In the genomic region with DNA sequence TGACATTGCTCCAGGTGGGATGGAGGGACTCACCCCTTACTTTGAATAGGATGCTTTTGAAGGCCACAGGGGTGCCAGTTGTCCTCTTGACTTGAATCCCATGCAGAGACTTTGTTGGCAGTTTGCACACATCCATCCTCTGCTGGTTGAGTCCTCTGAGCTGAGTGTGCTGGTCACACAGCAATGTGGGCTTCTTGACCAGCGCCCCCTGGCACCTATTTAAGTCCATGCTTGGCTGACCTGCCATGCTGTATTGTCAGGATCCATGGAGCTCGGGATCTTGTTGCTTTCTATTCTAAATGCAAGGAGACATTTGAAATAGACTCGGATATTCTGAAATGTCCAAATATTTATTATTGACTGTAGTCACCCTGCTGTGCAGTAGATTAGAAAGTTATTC, we compare ENCODE assay signal across 27 cellular contexts. TPM values are rescaled to one million over a fixed set of nuclear protein-coding genes. Genes with fewer than 3 reads are reported as not detected.
DNase-seq lines count a peak whose midpoint lies in the region; ATAC-seq, FAIRE-seq and TF ChIP-seq lines count a peak whose summit lies in the region.
"Had no signal": no experiment of that assay in that cellular context is flagged by ENCODE, and none has a peak within 500 bp of the region (broad histone marks: within the 10 kb centered on the region; RNA-seq: fewer than 3 reads in every experiment).

No MANE protein-coding gene starts in this region.

- TF ChIP-seq POLR2A in H1 (IDR thresholded peaks at IDR 0.05; ENCODE audit: control extremely low read depth in 1 of 2, low read depth in 2 of 2, low read length in 2 of 2) (no peak), H54 (IDR thresholded peaks at IDR 0.05; ENCODE audit: low read depth, low read length) (no peak)

- POLR2A ChIA-PET in OCI-LY7 (lab: Charles Lee) (interaction anchor here (0.9 to 1.1 kb wide), 2 partner anchors 11 to 13 kb away, joined by 3 read pairs; no protein-coding TSS in a partner anchor), H1 (lab: Charles Lee; ENCODE audit: partially characterized antibody) (interaction anchor here (0.9 to 1.9 kb wide), 3 partner anchors 18 to 134 kb away, joined by 3 to 4 read pairs (median 3); a partner anchor contains a TSS)
- POLR2A ChIA-PET in naive thymus-derived CD8-positive, alpha-beta T cell (lab: Charles Lee) = no interaction called here

- H3K9me3 ChIP-seq in OCI-LY7 (ENCODE audit: low read length) = peaks cover 3% of the 10 kb centered on the region; the same call in 1 of the 2 replicates
- H3K9me3 ChIP-seq in H1 (ENCODE audit: insufficient read depth in 2 of 2, low read depth in 1 of 2, low read length in 1 of 2) = peaks cover 6 to 10% of the 10 kb centered on the region in 2 experiments; a peak in 3 of 4 replicates
- no peaks in the 10 kb centered on the region for H3K9me3 ChIP-seq in neutrophil
- H3K9me3 ChIP-seq: ovary, uterus had no signal

- no peak for ATAC-seq in activated naive CD4-positive, alpha-beta T cell treated with anti-CD3 and anti-CD28 coated beads, Interleukin-2, amount 50 U/mL, for 72 hours
- ATAC-seq in naive thymus-derived CD8-positive, alpha-beta T cell = no peak
- ATAC-seq: activated T-helper 17 cell treated with anti-CD3 and anti-CD28 coated beads, Interleukin-2, amount 50 U/mL, for 72 hours; stimulated activated effector memory CD8-positive, alpha-beta T cell treated with anti-CD3 and anti-CD28 coated beads, Interleukin-12 subunit alpha, Interleukin-12 subunit beta, amount 100 ng/mL, for 72 hours had no signal

- WGBS in H1 (ENCODE audit: extremely low coverage in 1 of 2, insufficient coverage in 1 of 2, insufficient read length in 1 of 2, insufficient replicate concordance in 2 of 2, low coverage in 1 of 2, low lambda C conversion rate in 2 of 2, missing lambda C conversion rate in 1 of 2), 2 experiments = 90% methylated on average over 3 of the region's 3 CpGs; no CpG with 5 or more reads in 1 of the 2 experiments

- BruUV-seq in OCI-LY7 (replicated peaks; lab: Mats Ljungman, UMichigan) = no TSS peak

- H3K4me1 ChIP-seq in OCI-LY7 (ENCODE audit: insufficient read depth, low read length, poor library complexity, severe bottlenecking) = no peaks in the 10 kb centered on the region
- no peaks in the 10 kb centered on the region for H3K4me1 ChIP-seq in H1 (replicated peaks in 1 of 4; ENCODE audit: control insufficient read depth in 3 of 4, insufficient read depth in 4 of 4, low read length in 3 of 4)
- peaks cover 23 to 36% of the 10 kb centered on the region in 2 experiments for H3K4me1 ChIP-seq in neutrophil (ENCODE audit: control insufficient read depth in 1 of 2, insufficient read depth in 1 of 2, low read depth in 1 of 2, low read length in 1 of 2)
- H3K4me1 ChIP-seq: uterus had no signal

- peaks cover 22 to 63% (median 51%) of the 10 kb centered on the region in 4 donors for H3K4me1 Mint-ChIP-seq in naive thymus-derived CD8-positive, alpha-beta T cell

- H3K9ac ChIP-seq in H1 (replicated peaks in 1 of 4; ENCODE audit: extremely low read depth in 1 of 4, low read depth in 3 of 4, low read length in 3 of 4) = no peak overlapping the region
- H3K9ac ChIP-seq: KMS-11 had no signal

- H3K79me1 ChIP-seq in H1 (ENCODE audit: low read depth, low read length) = peaks cover 13% of the 10 kb centered on the region

- H2AFZ ChIP-seq in OCI-LY7 (ENCODE audit: low read length) (no peak overlapping the region), H1 (ENCODE audit: low read length) (no peak overlapping the region)

- no peaks in the 10 kb centered on the region for H3K23me2 ChIP-seq in H1 (ENCODE audit: low read depth, low read length)

- no peak overlapping the region for H4K91ac ChIP-seq in H1 (replicated peaks; ENCODE audit: insufficient read length, low read length)

- H4K20me1 ChIP-seq in OCI-LY7 (ENCODE audit: insufficient read depth, low read length) (no peaks in the 10 kb centered on the region), H1 (replicated peaks in 1 of 2; ENCODE audit: control insufficient read depth in 1 of 2, insufficient read depth in 2 of 2, low read length in 2 of 2) (peaks cover 5 to 8% of the 10 kb centered on the region in 2 experiments)

- no peaks in the 10 kb centered on the region for H3K9me2 ChIP-seq in OCI-LY7 (ENCODE audit: insufficient read depth, low read length)

- H3K9me3 Mint-ChIP-seq in activated naive CD4-positive, alpha-beta T cell treated with anti-CD3 and anti-CD28 coated beads, Interleukin-2, amount 50 U/mL, for 72 hours = peaks cover 0 to 7% of the 10 kb centered on the region in 2 donors
- no peaks in the 10 kb centered on the region for H3K9me3 Mint-ChIP-seq in naive thymus-derived CD8-positive, alpha-beta T cell
- H3K9me3 Mint-ChIP-seq: activated T-helper 17 cell treated with anti-CD3 and anti-CD28 coated beads, Interleukin-2, amount 50 U/mL, for 72 hours; CD4-positive, alpha-beta T cell; memory B cell; stimulated activated effector memory CD8-positive, alpha-beta T cell treated with anti-CD3 and anti-CD28 coated beads, Interleukin-12 subunit alpha, Interleukin-12 subunit beta, amount 100 ng/mL, for 72 hours had no signal

- no peak overlapping the region for H3K18ac ChIP-seq in H1 (ENCODE audit: extremely low read depth, low read length)

- H2BK20ac ChIP-seq in H1 (ENCODE audit: low read length) = no peak overlapping the region

- H3K27ac Mint-ChIP-seq in activated naive CD4-positive, alpha-beta T cell treated with anti-CD3 and anti-CD28 coated beads, Interleukin-2, amount 50 U/mL, for 72 hours = no peak overlapping the region
- peak overlapping the region in 1 of 10 donors; percentile 55 for H3K27ac Mint-ChIP-seq in naive thymus-derived CD8-positive, alpha-beta T cell
- H3K27ac Mint-ChIP-seq: activated naive CD8-positive, alpha-beta T cell treated with anti-CD3 and anti-CD28 coated beads, Interleukin-2, amount 10 ng/mL, durations not matched to agents 7 days and 5 days; activated T-helper 17 cell treated with anti-CD3 and anti-CD28 coated beads, Interleukin-2, amount 50 U/mL, for 72 hours; CD4-positive, alpha-beta T cell; memory B cell; stimulated activated effector memory CD8-positive, alpha-beta T cell treated with anti-CD3 and anti-CD28 coated beads, Interleukin-12 subunit alpha, Interleukin-12 subunit beta, amount 100 ng/mL, for 72 hours had no signal

- H3K27ac ChIP-seq in OCI-LY7 (ENCODE audit: low read depth, low read length, poor library complexity, severe bottlenecking) (no peak overlapping the region), H1 (ENCODE audit: low read depth, low read length) (no peak overlapping the region), neutrophil (peak overlapping the region; percentile 33)
- H3K27ac ChIP-seq: dorsolateral prefrontal cortex, KMS-11, ovary, spleen, uterus had no signal

- H4K5ac ChIP-seq in H1 (ENCODE audit: insufficient read length, low read depth, low read length) = no peak overlapping the region

- FAIRE-seq in H1 (lab: Jason Lieb, UNC) (no peak), H54 (lab: Jason Lieb, UNC) (no peak)
- FAIRE-seq: astrocyte, endothelial cell of umbilical vein had no signal

- H3K4me3 Mint-ChIP-seq in naive thymus-derived CD8-positive, alpha-beta T cell = peak overlapping the region in 1 of 10 donors; percentile 10
- H3K4me3 Mint-ChIP-seq: activated naive CD8-positive, alpha-beta T cell treated with anti-CD3 and anti-CD28 coated beads, Interleukin-2, amount 10 ng/mL, durations not matched to agents 7 days and 5 days; activated T-helper 17 cell treated with anti-CD3 and anti-CD28 coated beads, Interleukin-2, amount 50 U/mL, for 72 hours; CD4-positive, alpha-beta T cell; memory B cell; stimulated activated effector memory CD8-positive, alpha-beta T cell treated with anti-CD3 and anti-CD28 coated beads, Interleukin-12 subunit alpha, Interleukin-12 subunit beta, amount 100 ng/mL, for 72 hours had no signal

- peak; percentile 33 to 52; a peak in 3 of 4 replicates for TF ChIP-seq RAD21 in H1 (IDR thresholded peaks at IDR 0.05 in 1 of 2, conservative IDR thresholded peaks at IDR 0.05 in 1 of 2; ENCODE audit: low read depth in 2 of 2, low read length in 2 of 2)

- H3K36me3 ChIP-seq in OCI-LY7 (ENCODE audit: insufficient read depth, low read length) (peaks cover 89% of the 10 kb centered on the region), H1 (ENCODE audit: control insufficient read depth in 2 of 4, insufficient read depth in 4 of 4, low read length in 3 of 4) (peaks cover 0 to 32% (median 13%) of the 10 kb centered on the region in 4 experiments; a peak in 4 of 8 replicates), neutrophil (peaks cover 21% of the 10 kb centered on the region)
- H3K36me3 ChIP-seq: ovary, uterus had no signal

- no peaks in the 10 kb centered on the region for H3K27me3 Mint-ChIP-seq in naive thymus-derived CD8-positive, alpha-beta T cell
- H3K27me3 Mint-ChIP-seq: activated naive CD8-positive, alpha-beta T cell treated with anti-CD3 and anti-CD28 coated beads, Interleukin-2, amount 10 ng/mL, durations not matched to agents 7 days and 5 days; activated T-helper 17 cell treated with anti-CD3 and anti-CD28 coated beads, Interleukin-2, amount 50 U/mL, for 72 hours; CD4-positive, alpha-beta T cell; memory B cell had no signal

- H2BK15ac ChIP-seq in H1 (ENCODE audit: low read length) = no peak overlapping the region

- DNase-seq in ELR (ENCODE audit: low read depth) (peak; percentile 26), OCI-LY7 (ENCODE audit: low spot score) (no peak), H1 (ENCODE audit: low read depth in 1 of 2, low spot score in 2 of 2) (no peak), NCI-H2196 (lab: John Stamatoyannopoulos, UW; ENCODE audit: unreplicated experiment) (no peak), H54 (ENCODE audit: insufficient read length, low spot score) (no peak)
- DNase-seq in activated naive CD4-positive, alpha-beta T cell treated with anti-CD3 and anti-CD28 coated beads, Interleukin-2, amount 50 U/mL, for 72 hours (ENCODE audit: low spot score in 2 of 2) = no peak
- no peak for DNase-seq in naive thymus-derived CD8-positive, alpha-beta T cell
- DNase-seq: activated CD4-positive, alpha-beta T cell treated with anti-CD3 and anti-CD28 coated beads, Interleukin-2, amount 50 U/mL, for 4 hours; activated CD4-positive, CD25-positive, alpha-beta regulatory T cell; activated naive CD8-positive, alpha-beta T cell treated with anti-CD3 and anti-CD28 coated beads, Interleukin-2, amount 10 ng/mL, durations not matched to agents 7 days and 5 days; CD4-positive, alpha-beta T cell; dorsolateral prefrontal cortex; head of caudate nucleus; NCI-H1694; NCI-H69; ovary; spleen; stimulated activated CD4-positive, alpha-beta T cell treated with anti-CD3 and anti-CD28 coated beads, Interleukin-2, amount 100 ng/mL, for 48 hours; T1000; uterus had no signal

- TF ChIP-seq EP300 in H1 (IDR thresholded peaks at IDR 0.05; ENCODE audit: borderline replicate concordance in 1 of 2, low read depth in 2 of 2, low read length in 2 of 2) = no peak

- CTCF ChIA-PET in OCI-LY7 (lab: Charles Lee; ENCODE audit: unreplicated experiment) (no interaction called here), H1 (lab: Charles Lee; ENCODE audit: partially characterized antibody) (interaction anchor here (0.6 to 3.3 kb wide), 17 partner anchors 8 to 688 kb away, joined by 3 to 24 read pairs (median 5); a partner anchor contains a TSS)

- no peak overlapping the region for H2BK5ac ChIP-seq in H1 (ENCODE audit: low read depth, low read length)

- H3K4me3 ChIP-seq in OCI-LY7 (ENCODE audit: low read depth, low read length, poor library complexity, severe bottlenecking) (no peak overlapping the region), H1 (ENCODE audit: extremely low read depth in 1 of 4, insufficient read depth in 2 of 4, low read depth in 3 of 4, low read length in 4 of 4) (no peak overlapping the region), neutrophil (ENCODE audit: low read depth in 1 of 2, low read length in 1 of 2) (no peak overlapping the region)
- H3K4me3 ChIP-seq: dorsolateral prefrontal cortex, ovary, spleen, uterus had no signal

- intact Hi-C loops in OCI-LY7 (cut with micrococcal nuclease; ENCODE audit: unreplicated experiment) = no loop called here

- H3K4me2 ChIP-seq in OCI-LY7 (ENCODE audit: low read length) (no peak overlapping the region), H1 (ENCODE audit: insufficient read depth in 1 of 2, low read depth in 2 of 2, low read length in 2 of 2) (no peak overlapping the region)
- H3K4me2 ChIP-seq: KMS-11 had no signal

- H3K79me2 ChIP-seq in OCI-LY7 (ENCODE audit: insufficient read depth, low read depth, low read length) = peaks cover 54% of the 10 kb centered on the region
- peaks cover 32 to 89% of the 10 kb centered on the region in 2 experiments for H3K79me2 ChIP-seq in H1 (ENCODE audit: control insufficient read depth in 1 of 2, insufficient read depth in 2 of 2, low read length in 2 of 2)

- H2BK12ac ChIP-seq in H1 (ENCODE audit: low read depth, low read length) = no peak overlapping the region

- no peak overlapping the region for H3K4ac ChIP-seq in H1 (replicated peaks; ENCODE audit: insufficient read length, low read depth, low read length)

- H3K27me3 ChIP-seq in H1 (replicated peaks in 1 of 4; ENCODE audit: control insufficient read depth in 3 of 4, extremely low read depth in 1 of 4, insufficient read depth in 3 of 4, low read length in 3 of 4) (no peaks in the 10 kb centered on the region), neutrophil (no peaks in the 10 kb centered on the region)
- H3K27me3 ChIP-seq: dorsolateral prefrontal cortex, ovary, spleen, uterus had no signal

- H2BK120ac ChIP-seq in H1 (replicated peaks; ENCODE audit: low read depth, low read length) = no peak overlapping the region

- TF ChIP-seq CTCF in OCI-LY7 (conservative IDR thresholded peaks at IDR 0.05; ENCODE audit: low read length) (0 out of 2 replicates have a peak, but pooled peaks have one; percentile 13), H1 (IDR thresholded peaks at IDR 0.05; ENCODE audit: control extremely low read depth in 1 of 3, insufficient read depth in 1 of 3, low read depth in 1 of 3, low read length in 3 of 3) (peak; percentile 36 to 63 (median 57)), neutrophil (IDR thresholded peaks at IDR 0.05) (no peak)

- H3K36me3 Mint-ChIP-seq in activated naive CD4-positive, alpha-beta T cell treated with anti-CD3 and anti-CD28 coated beads, Interleukin-2, amount 50 U/mL, for 72 hours = peaks cover 14 to 39% of the 10 kb centered on the region in 2 donors
- peaks cover 5 to 48% (median 19%) of the 10 kb centered on the region in 3 donors for H3K36me3 Mint-ChIP-seq in naive thymus-derived CD8-positive, alpha-beta T cell

- H3K23ac ChIP-seq in H1 (ENCODE audit: insufficient read length) = no peak overlapping the region

- no peak overlapping the region for H3K14ac ChIP-seq in H1 (ENCODE audit: insufficient read length)

- H4K8ac ChIP-seq in H1 (ENCODE audit: extremely low read depth, insufficient read depth, low read length) = no peak overlapping the region

- no peak overlapping the region for H3K56ac ChIP-seq in H1 (replicated peaks; ENCODE audit: insufficient read length, low read depth, low read length)

- H2AK5ac ChIP-seq in H1 (ENCODE audit: low read depth, low read length) = no peak overlapping the region

RNA-seq across cellular contexts. Expression of a gene that starts 19.8 kb away (rescaled TPM):
- 24.5 and 30.1 TPM in 2 replicates for total RNA-seq in OCI-LY7 (2014; rRNA removed; shearing (Covaris generic))
- total RNA-seq in OCI-LY7 (2022) = 129 and 143 TPM in 2 replicates
- 185 and 195 TPM in 2 replicates for total RNA-seq in H1 (2021; fragmentation: NEBNext Ultra II Directional; extraction: Animal tissue kit (Norgen Biotek cat#: 25700))
- 156 and 179 TPM in 2 replicates for polyA plus RNA-seq in H1 (2011; rRNA removed)
- polyA plus RNA-seq in H1 (2011; cell fraction: cytosol; rRNA removed) = 180 TPM
- 52.8 TPM for polyA plus RNA-seq in H1 (2011; cell fraction: nucleus; rRNA removed)
- 134 to 225 TPM (median 141 TPM) in 4 replicates for polyA plus RNA-seq in H1 (2012, experiment 1 of 2)
- 65.1 TPM for polyA plus RNA-seq in H1 (2012, experiment 2 of 2)
- polyA plus RNA-seq in H1 (2013, experiment 1 of 2) = 149 TPM
- 165 TPM for polyA plus RNA-seq in H1 (2013, experiment 2 of 2)
- polyA minus RNA-seq in H1 (2011; rRNA and poly(A)+ RNA removed) = 157 and 158 TPM in 2 replicates
- polyA minus RNA-seq in H1 (2011; cell fraction: cytosol; rRNA and poly(A)+ RNA removed) = 81.6 TPM
- polyA minus RNA-seq in H1 (2011; cell fraction: nucleus; rRNA and poly(A)+ RNA removed) = 72.5 TPM
- total RNA-seq in activated naive CD4-positive, alpha-beta T cell treated with anti-CD3 and anti-CD28 coated beads, Interleukin-2, amount 50 U/mL, for 72 hours = 100 to 1,000 TPM; 283 to 314 TPM
- 100 to 1,000 TPM; 140 to 152 TPM for total RNA-seq in naive thymus-derived CD8-positive, alpha-beta T cell
- 100 to 1,000 TPM; 177 to 200 (median 185) TPM for polyA plus RNA-seq in naive thymus-derived CD8-positive, alpha-beta T cell
